ENCODE assay signal across 21 cellular contexts in genomic region chr20:62524486-62524885, GRCh38. TPM values are rescaled to one million over a fixed set of nuclear protein-coding genes. Genes with fewer than 3 reads are reported as not detected.
DNase-seq lines count a peak whose midpoint lies in the region; FAIRE-seq and TF ChIP-seq lines count a peak whose summit lies in the region.
"Had no signal": no experiment of that assay in that cellular context is flagged by ENCODE, and none has a peak within 500 bp of the region (broad histone marks: within the 10 kb centered on the region; RNA-seq: fewer than 3 reads in every experiment).

No MANE protein-coding gene starts in this region.

- H3K9me3 ChIP-seq in kidney (ENCODE audit: control insufficient read depth in 1 of 2, low read length in 2 of 2) = no peaks in the 10 kb centered on the region
- H3K9me3 ChIP-seq: esophagus muscularis mucosa, heart left ventricle, tibial artery had no signal

- no peaks in the 10 kb centered on the region for H3K36me3 ChIP-seq in kidney (ENCODE audit: control insufficient read depth in 1 of 2, insufficient read depth in 2 of 2, low read length in 2 of 2)
- H3K36me3 ChIP-seq: esophagus muscularis mucosa, heart left ventricle, tibial artery had no signal

- no peak for DNase-seq in T-helper 2 cell treated with Interferon-gamma antibody and Interleukin-4, amounts not matched to agents 5 μg/mL and 100 μg/mL, for 36 hours (ENCODE audit: low spot score)
- DNase-seq in T-helper 2 cell (no peak), SW480 (ENCODE audit: low spot score) (peak; percentile 23), fibroblast of villous mesenchyme (ENCODE audit: low read depth) (peak; percentile 19), retina (peak; percentile 45), kidney (no peak), NOMO-1 treated with dmso at 0.1 percent for 144 hours (lab: John Stamatoyannopoulos, UW; ENCODE audit: unreplicated experiment) (no peak), DMS153 (lab: John Stamatoyannopoulos, UW) (no peak)
- DNase-seq: aorta, cerebellar nuclear complex, GOT3, heart left ventricle, NCI-H2107, NCI-H69, T1000, tibial artery had no signal

- no peaks in the 10 kb centered on the region for H3K9me3 Mint-ChIP-seq in T-helper 2 cell treated with Interferon-gamma antibody and Interleukin-4, amounts not matched to agents 5 μg/mL and 100 μg/mL, for 36 hours
- H3K9me3 Mint-ChIP-seq: IgD-negative memory B cell; stimulated activated naive B cell treated with anti-CD40 and anti-IgM and Interleukin-4, amounts not matched to agents 10 μg/mL and 1 μg/mL and 100 μg/mL, for 72 hours had no signal

- H3K9ac ChIP-seq in kidney (ENCODE audit: low read length in 2 of 2) = no peak overlapping the region

- no peak overlapping the region for H3K4me3 Mint-ChIP-seq in T-helper 2 cell treated with Interferon-gamma antibody and Interleukin-4, amounts not matched to agents 5 μg/mL and 100 μg/mL, for 36 hours
- H3K4me3 Mint-ChIP-seq: stimulated activated naive B cell treated with anti-CD40 and anti-IgM and Interleukin-4, amounts not matched to agents 10 μg/mL and 1 μg/mL and 100 μg/mL, for 72 hours had no signal

- H3K4me1 Mint-ChIP-seq in T-helper 2 cell treated with Interferon-gamma antibody and Interleukin-4, amounts not matched to agents 5 μg/mL and 100 μg/mL, for 36 hours (ENCODE audit: low read depth) = peaks cover 9% of the 10 kb centered on the region

- H3K27ac ChIP-seq in kidney (ENCODE audit: low read depth in 2 of 2, low read length in 2 of 2) = no peak overlapping the region
- H3K27ac ChIP-seq: esophagus muscularis mucosa, heart left ventricle, PC-9, tibial artery had no signal

- no peak overlapping the region for H3K4me3 ChIP-seq in fibroblast of villous mesenchyme (ENCODE audit: low read depth, low read length)
- no peak overlapping the region for H3K4me3 ChIP-seq in kidney (ENCODE audit: low read length in 2 of 2)
- H3K4me3 ChIP-seq: esophagus muscularis mucosa, heart left ventricle, PC-9, tibial artery had no signal

- peaks cover 2% of the 10 kb centered on the region for H3K27me3 Mint-ChIP-seq in T-helper 2 cell treated with Interferon-gamma antibody and Interleukin-4, amounts not matched to agents 5 μg/mL and 100 μg/mL, for 36 hours (ENCODE audit: low read depth)

- intact Hi-C loops in kidney (cut with DNase I) = no loop called here

- H3K36me3 Mint-ChIP-seq in T-helper 2 cell treated with Interferon-gamma antibody and Interleukin-4, amounts not matched to agents 5 μg/mL and 100 μg/mL, for 36 hours (ENCODE audit: low read depth) = no peaks in the 10 kb centered on the region
- H3K36me3 Mint-ChIP-seq: IgD-negative memory B cell; stimulated activated naive B cell treated with anti-CD40 and anti-IgM and Interleukin-4, amounts not matched to agents 10 μg/mL and 1 μg/mL and 100 μg/mL, for 72 hours had no signal

- peak overlapping the region; percentile 15 for H3K27ac Mint-ChIP-seq in T-helper 2 cell treated with Interferon-gamma antibody and Interleukin-4, amounts not matched to agents 5 μg/mL and 100 μg/mL, for 36 hours
- H3K27ac Mint-ChIP-seq: IgD-negative memory B cell had no signal

- FAIRE-seq in kidney (lab: Jason Lieb, UNC) = no peak

- no peaks in the 10 kb centered on the region for H3K4me1 ChIP-seq in kidney (ENCODE audit: control insufficient read depth in 1 of 2, insufficient read depth in 1 of 2, low read depth in 1 of 2, low read length in 2 of 2)
- H3K4me1 ChIP-seq: tibial artery had no signal

- TF ChIP-seq CTCF in fibroblast of villous mesenchyme (IDR thresholded peaks at IDR 0.05; ENCODE audit: insufficient read depth, low read depth, low read length) = no peak
- TF ChIP-seq CTCF in kidney (IDR thresholded peaks at IDR 0.05; ENCODE audit: borderline replicate concordance, extremely low read depth, insufficient read depth) = no peak

RNA-seq across cellular contexts. Expression of gene GATA5, which starts 48.7 kb away (rescaled TPM):
- total RNA-seq in fibroblast of villous mesenchyme = not detected in 2 replicates
- total RNA-seq in kidney = 1.0 TPM
- 6.9 TPM for polyA plus RNA-seq in kidney (ENCODE audit: insufficient read depth, low read depth, low replicate concordance)
- polyA plus RNA-seq: BJ, IgD-negative memory B cell had no signal

Comparison
In these comparisons a context has a peak if more than half of its experiments do, and no peak if none do; other contexts are left out.
1. DNase-seq: peak in SW480 (single experiment), fibroblast of villous mesenchyme (single experiment) and retina (single experiment); none in T-helper 2 cell treated with Interferon-gamma antibody and Interleukin-4, amounts not matched to agents 5 μg/mL and 100 μg/mL, for 36 hours (single experiment), T-helper 2 cell (0 of 5), kidney (single experiment), NOMO-1 treated with dmso at 0.1 percent for 144 hours (single experiment) and DMS153 (single experiment).